1 cellular context compared by ENCODE assay signal in genomic region chr19:11659612-11660011, GRCh38.
TF ChIP-seq lines count a peak whose summit lies in the region.

No MANE protein-coding gene starts in this region.

TF ChIP-seq in K562, 482 proteins besides CTCF, POLR2A, EP300 and RAD21 (continued from another document):
- TF ChIP-seq CTBP1 (IDR thresholded peaks at IDR 0.05; ENCODE audit: borderline replicate concordance) = no peak
- no peak for TF ChIP-seq CHCHD3 (CRISPR knock-in tag; IDR thresholded peaks at IDR 0.05)
